In the genomic region with DNA sequence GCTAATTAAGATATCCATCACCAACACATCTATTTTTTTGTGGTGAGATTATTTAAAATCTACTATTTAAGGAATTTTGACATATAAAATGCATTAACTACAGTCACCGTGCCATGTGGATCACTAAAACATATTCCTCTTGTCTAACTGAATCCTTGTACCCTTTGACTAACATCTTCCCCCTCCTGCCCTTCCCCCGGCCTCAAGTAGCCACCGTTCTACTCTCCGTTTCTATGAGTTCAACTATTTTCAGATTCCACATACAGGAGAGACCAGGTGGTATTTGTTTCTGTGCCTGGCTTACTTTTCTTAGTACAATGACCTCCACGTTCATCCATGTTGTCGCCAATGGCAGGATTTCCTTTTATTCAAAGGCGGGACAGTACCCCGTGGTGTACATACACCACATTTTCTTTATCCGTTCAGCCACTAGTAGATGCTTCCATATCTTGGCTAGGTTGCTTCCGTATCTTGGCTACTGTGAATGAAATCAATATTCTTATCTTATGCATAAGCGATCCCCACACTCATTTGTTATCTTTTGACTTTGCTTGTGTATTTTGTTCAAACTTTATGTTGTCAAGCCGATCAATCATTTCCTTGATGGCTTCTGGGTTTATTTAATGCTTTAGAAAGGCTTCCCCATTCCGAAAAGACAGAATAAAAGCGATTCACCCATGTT, we compare ENCODE assay signal across 7 cellular contexts.
DNase-seq lines count a peak whose midpoint lies in the region; ATAC-seq and TF ChIP-seq lines count a peak whose summit lies in the region.

No MANE protein-coding gene starts in this region.

- H3K9ac ChIP-seq in HUES6 (ENCODE audit: low read length) = no peak overlapping the region

- H3K36me3 ChIP-seq in HUES6 (ENCODE audit: control insufficient read depth, insufficient read depth, low read length) (no peaks in the 10 kb centered on the region), spleen (no peaks in the 10 kb centered on the region)

- H3K27ac ChIP-seq in HUES6 (ENCODE audit: low read depth, low read length) (no peak overlapping the region; the same call in 1 of the 2 replicates), spleen (peak overlapping the region; percentile 27 to 79 (median 64))

- H3K4me1 ChIP-seq in HUES6 (ENCODE audit: control insufficient read depth, insufficient read depth, low read length) (peaks cover 18% of the 10 kb centered on the region), spleen (peaks cover 0 to 32% (median 20%) of the 10 kb centered on the region in 6 donors)

- DNase-seq in immature natural killer cell (peak in 1 of 3 donors; percentile 6), spleen (no peak)

- H3K4me3 Mint-ChIP-seq in activated naive CD8-positive, alpha-beta T cell = peak overlapping the region; percentile 81
- peak overlapping the region; percentile 54 to 79 (median 75) for H3K4me3 Mint-ChIP-seq in immature natural killer cell

- H3K9me3 Mint-ChIP-seq in activated naive CD8-positive, alpha-beta T cell (ENCODE audit: low read depth) = no peaks in the 10 kb centered on the region
- no peaks in the 10 kb centered on the region for H3K9me3 Mint-ChIP-seq in immature natural killer cell

- intact Hi-C loops in spleen (cut with DNase I; ENCODE audit: low total_unique reads) = loop anchor here (2.0 to 5.0 kb wide), 2 partner anchors 54 to 394 kb away; no protein-coding TSS in a partner anchor

- no peak for TF ChIP-seq CTCF in spleen (IDR thresholded peaks at IDR 0.05 in 8 of 11, conservative IDR thresholded peaks at IDR 0.05 in 3 of 11)

- H3K4me3 ChIP-seq in HUES6 (ENCODE audit: low read depth, low read length) (peak overlapping the region; percentile 71), spleen (peak overlapping the region; percentile 39 to 70 (median 48))

- peaks cover 21% of the 10 kb centered on the region for H3K27me3 ChIP-seq in HUES6 (ENCODE audit: control insufficient read depth, insufficient read depth, low read length)
- H3K27me3 ChIP-seq in spleen (replicated peaks in 1 of 7) = peaks cover 0 to 30% (median 6%) of the 10 kb centered on the region in 7 donors

- ATAC-seq in HG03439 (IDR thresholded peaks at IDR 0.05; ENCODE audit: unreplicated experiment) (no peak), HG02973 (IDR thresholded peaks at IDR 0.05; ENCODE audit: unreplicated experiment) (no peak), HG03108 (IDR thresholded peaks at IDR 0.05; ENCODE audit: unreplicated experiment) (no peak)

- H3K27me3 Mint-ChIP-seq in activated naive CD8-positive, alpha-beta T cell = peaks cover 15% of the 10 kb centered on the region
- peaks cover 12 to 28% (median 13%) of the 10 kb centered on the region in 3 donors for H3K27me3 Mint-ChIP-seq in immature natural killer cell (ENCODE audit: low read depth in 3 of 3)

- peaks cover 11% of the 10 kb centered on the region for H3K4me1 Mint-ChIP-seq in activated naive CD8-positive, alpha-beta T cell (ENCODE audit: low read depth)
- H3K4me1 Mint-ChIP-seq in immature natural killer cell = peaks cover 10 to 15% of the 10 kb centered on the region in 2 donors

- no peaks in the 10 kb centered on the region for H3K9me3 ChIP-seq in HUES6 (ENCODE audit: control insufficient read depth, insufficient read depth, low read depth, low read length)
- H3K9me3 ChIP-seq in spleen = no peaks in the 10 kb centered on the region

- TF ChIP-seq POLR2A in spleen (IDR thresholded peaks at IDR 0.05) = no peak

- 26 to 34% (median 29%) methylated on average over 14 of the region's 14 CpGs for WGBS in spleen, 5 donors

- no peak overlapping the region for H3K27ac Mint-ChIP-seq in activated naive CD8-positive, alpha-beta T cell
- H3K27ac Mint-ChIP-seq in immature natural killer cell = no peak overlapping the region

- peaks cover 3% of the 10 kb centered on the region for H3K36me3 Mint-ChIP-seq in activated naive CD8-positive, alpha-beta T cell
- H3K36me3 Mint-ChIP-seq in immature natural killer cell = no peaks in the 10 kb centered on the region
